In genomic region chr2:184304006-184304405, GRCh38 we compare ENCODE assay signal across 19 cellular contexts.
"Had no signal": no experiment of that assay in that cellular context is flagged by ENCODE, and none has a peak within 500 bp of the region (broad histone marks: within the 10 kb centered on the region; RNA-seq: fewer than 3 reads in every experiment).

No MANE protein-coding gene starts in this region.

- H3K27me3 Mint-ChIP-seq: activated naive CD4-positive, alpha-beta T cell treated with anti-CD3 and anti-CD28 coated beads, Interleukin-2, amount 50 U/mL, for 24 hours; T-cell had no signal

- H3K36me3 ChIP-seq: cardiac muscle cell, ovary, prostate gland had no signal

- H3K9me3 ChIP-seq: ovary, prostate gland, upper lobe of left lung had no signal

- H3K27ac Mint-ChIP-seq: activated naive CD4-positive, alpha-beta T cell treated with anti-CD3 and anti-CD28 coated beads, Interleukin-2, amount 50 U/mL, for 24 hours; natural killer cell; T-cell had no signal

- H3K4me1 ChIP-seq: prostate gland, upper lobe of left lung had no signal

- DNase-seq: activated CD4-positive, alpha-beta T cell treated with anti-CD3 and anti-CD28 coated beads for 1 hour; activated CD4-positive, alpha-beta T cell treated with anti-CD3 and anti-CD28 coated beads, Interleukin-2, amount 50 U/mL, for 1 hour; activated gamma-delta T cell treated with Interleukin-2 at 50 U/mL for 16 hours; activated T-cell treated with anti-CD3 and anti-CD28 coated beads, Interleukin-2, amount 50 U/mL, for 1 hour; aorta; dermis blood vessel endothelial cell; effector CD8-positive, alpha-beta T cell; erythroblast; hippocampal formation; midbrain; natural killer cell; ovary; stimulated activated CD4-positive, alpha-beta T cell treated with anti-CD3 and anti-CD28 coated beads, Interleukin-4, amount 100 ng/mL, for 24 hours; stimulated activated naive CD4-positive, alpha-beta T cell treated with Interleukin-2 at 50 U/mL for 16 hours; T-cell; upper lobe of left lung had no signal

- ATAC-seq: natural killer cell, T-cell had no signal

- H3K4me3 ChIP-seq: cardiac muscle cell, ovary, prostate gland, upper lobe of left lung had no signal

- H3K27ac ChIP-seq: cardiac muscle cell, ovary, prostate gland, upper lobe of left lung had no signal

- H3K4me1 Mint-ChIP-seq: activated naive CD4-positive, alpha-beta T cell treated with anti-CD3 and anti-CD28 coated beads, Interleukin-2, amount 50 U/mL, for 24 hours; natural killer cell; T-cell had no signal

- H3K36me3 Mint-ChIP-seq: activated naive CD4-positive, alpha-beta T cell treated with anti-CD3 and anti-CD28 coated beads, Interleukin-2, amount 50 U/mL, for 24 hours; natural killer cell; T-cell had no signal

- H3K27me3 ChIP-seq: cardiac muscle cell, ovary, upper lobe of left lung had no signal

- H3K4me3 Mint-ChIP-seq: activated naive CD4-positive, alpha-beta T cell treated with anti-CD3 and anti-CD28 coated beads, Interleukin-2, amount 50 U/mL, for 24 hours; natural killer cell; T-cell had no signal
